Comparison of ENCODE assay signal across 1 cellular context in genomic region chr3:141486735-141487418, GRCh38.
A peak's percentile ranks its signal among the peaks of the same experiment; 100 is the strongest.
TF ChIP-seq lines count a peak whose summit lies in the region.

RASA2 (plus strand) TSS chr3:141487027; CDS start chr3:141487084, 57 bp downstream.

TF ChIP-seq in HepG2, 621 proteins besides CTCF, POLR2A, EP300 and RAD21 (continued from another document and continues in another):
- TF ChIP-seq ATAD3A (CRISPR knock-in tag; IDR thresholded peaks at IDR 0.05) (no peak), ZFP90 (CRISPR knock-in tag; IDR thresholded peaks at IDR 0.05; ENCODE audit: borderline replicate concordance) (no peak), ZNF205 (CRISPR knock-in tag; IDR thresholded peaks at IDR 0.05) (no peak), HDAC1 (CRISPR knock-in tag; IDR thresholded peaks at IDR 0.05) (peak; percentile 4; the same call in 1 of the 2 replicates), MBNL3 (CRISPR knock-in tag; conservative IDR thresholded peaks at IDR 0.05) (no peak), GABPB1 (CRISPR knock-in tag; IDR thresholded peaks at IDR 0.05) (no peak), POLR2AphosphoS5 (IDR thresholded peaks at IDR 0.05; ENCODE audit: low read depth, low read length) (peak; percentile 56), CENPT (CRISPR knock-in tag; IDR thresholded peaks at IDR 0.05; ENCODE audit: low read depth) (no peak; the same call in 1 of the 2 replicates), THYN1 (CRISPR knock-in tag; IDR thresholded peaks at IDR 0.05; ENCODE audit: borderline replicate concordance, low read depth) (no peak), ZFP37 (CRISPR knock-in tag; IDR thresholded peaks at IDR 0.05; ENCODE audit: borderline replicate concordance) (no peak), ZNF30 (CRISPR knock-in tag; IDR thresholded peaks at IDR 0.05) (no peak), PAWR (CRISPR knock-in tag; IDR thresholded peaks at IDR 0.05; ENCODE audit: borderline replicate concordance) (no peak), JDP2 (CRISPR knock-in tag; IDR thresholded peaks at IDR 0.05; ENCODE audit: borderline replicate concordance) (peak; percentile 63; the same call in 1 of the 2 replicates), ZNF496 (CRISPR knock-in tag; IDR thresholded peaks at IDR 0.05; ENCODE audit: insufficient replicate concordance) (no peak), TMF1 (CRISPR knock-in tag; IDR thresholded peaks at IDR 0.05; ENCODE audit: low read depth) (peak; percentile 58; the same call in 1 of the 2 replicates), REPIN1 (CRISPR knock-in tag; IDR thresholded peaks at IDR 0.05; ENCODE audit: borderline replicate concordance, low read depth) (0 out of 2 replicates have a peak, but pooled peaks have one; percentile 10), FOXA1 (IDR thresholded peaks at IDR 0.05) (no peak), FOXA1 (CRISPR knock-in tag; IDR thresholded peaks at IDR 0.05) (no peak), ZNF510 (CRISPR knock-in tag; IDR thresholded peaks at IDR 0.05; ENCODE audit: low read depth) (no peak), ZNF350 (CRISPR knock-in tag; IDR thresholded peaks at IDR 0.05; ENCODE audit: borderline replicate concordance, low read depth) (no peak), BHLHE40 (IDR thresholded peaks at IDR 0.05; ENCODE audit: low read length) (peak; percentile 61), E2F1 (CRISPR knock-in tag; IDR thresholded peaks at IDR 0.05) (no peak), ZNF616 (CRISPR knock-in tag; IDR thresholded peaks at IDR 0.05; ENCODE audit: low read depth) (no peak), MED13 (CRISPR knock-in tag; IDR thresholded peaks at IDR 0.05) (no peak), RERE (CRISPR knock-in tag; IDR thresholded peaks at IDR 0.05; ENCODE audit: low read depth) (no peak), NCOA5 (CRISPR knock-in tag; IDR thresholded peaks at IDR 0.05) (no peak), HIC2 (CRISPR knock-in tag; IDR thresholded peaks at IDR 0.05; ENCODE audit: low read depth) (no peak), ZNF552 (CRISPR knock-in tag; IDR thresholded peaks at IDR 0.05; ENCODE audit: borderline replicate concordance) (no peak), AGO1 (IDR thresholded peaks at IDR 0.05; ENCODE audit: low read depth, low read length, poor library complexity, severe bottlenecking) (no peak), MAF1 (CRISPR knock-in tag; IDR thresholded peaks at IDR 0.05; ENCODE audit: borderline replicate concordance) (no peak), NONO (IDR thresholded peaks at IDR 0.05) (no peak), NONO (CRISPR knock-in tag; conservative IDR thresholded peaks at IDR 0.05) (0 out of 2 replicates have a peak, but pooled peaks have one; percentile 36), ATF7 (IDR thresholded peaks at IDR 0.05) (no peak), ATF7 (CRISPR knock-in tag; IDR thresholded peaks at IDR 0.05) (no peak), ZNF549 (CRISPR knock-in tag; IDR thresholded peaks at IDR 0.05) (no peak), BCLAF1 (IDR thresholded peaks at IDR 0.05) (no peak), ZNF263 (CRISPR knock-in tag; IDR thresholded peaks at IDR 0.05) (no peak), ZFY (CRISPR knock-in tag; IDR thresholded peaks at IDR 0.05) (peak; percentile 57), ZNF275 (CRISPR knock-in tag; IDR thresholded peaks at IDR 0.05; ENCODE audit: borderline replicate concordance) (no peak), ZKSCAN1 (IDR thresholded peaks at IDR 0.05; ENCODE audit: low read length) (no peak), HIVEP1 (CRISPR knock-in tag; IDR thresholded peaks at IDR 0.05) (no peak), ZMYM3 (CRISPR knock-in tag; IDR thresholded peaks at IDR 0.05) (no peak), RBFOX2 (IDR thresholded peaks at IDR 0.05; ENCODE audit: low read depth, low read length) (peak; percentile 76; the same call in 1 of the 2 replicates), USF2 (IDR thresholded peaks at IDR 0.05; ENCODE audit: low read depth, low read length) (no peak), USF2 (CRISPR knock-in tag; IDR thresholded peaks at IDR 0.05; ENCODE audit: borderline replicate concordance) (no peak), ARID2 (CRISPR knock-in tag; IDR thresholded peaks at IDR 0.05; ENCODE audit: borderline replicate concordance) (no peak), SETDB1 (CRISPR knock-in tag; IDR thresholded peaks at IDR 0.05; ENCODE audit: borderline replicate concordance) (no peak), ZNF724P (CRISPR knock-in tag; IDR thresholded peaks at IDR 0.05; ENCODE audit: borderline replicate concordance) (peak; percentile 38; the same call in 1 of the 2 replicates), ZBTB7A (CRISPR knock-in tag; IDR thresholded peaks at IDR 0.05) (0 out of 2 replicates have a peak, but pooled peaks have one; percentile 3), ZBTB49 (CRISPR knock-in tag; IDR thresholded peaks at IDR 0.05; ENCODE audit: borderline replicate concordance) (no peak), POGK (CRISPR knock-in tag; conservative IDR thresholded peaks at IDR 0.05) (no peak)
